18 cellular contexts compared by ENCODE assay signal in the genomic region with DNA sequence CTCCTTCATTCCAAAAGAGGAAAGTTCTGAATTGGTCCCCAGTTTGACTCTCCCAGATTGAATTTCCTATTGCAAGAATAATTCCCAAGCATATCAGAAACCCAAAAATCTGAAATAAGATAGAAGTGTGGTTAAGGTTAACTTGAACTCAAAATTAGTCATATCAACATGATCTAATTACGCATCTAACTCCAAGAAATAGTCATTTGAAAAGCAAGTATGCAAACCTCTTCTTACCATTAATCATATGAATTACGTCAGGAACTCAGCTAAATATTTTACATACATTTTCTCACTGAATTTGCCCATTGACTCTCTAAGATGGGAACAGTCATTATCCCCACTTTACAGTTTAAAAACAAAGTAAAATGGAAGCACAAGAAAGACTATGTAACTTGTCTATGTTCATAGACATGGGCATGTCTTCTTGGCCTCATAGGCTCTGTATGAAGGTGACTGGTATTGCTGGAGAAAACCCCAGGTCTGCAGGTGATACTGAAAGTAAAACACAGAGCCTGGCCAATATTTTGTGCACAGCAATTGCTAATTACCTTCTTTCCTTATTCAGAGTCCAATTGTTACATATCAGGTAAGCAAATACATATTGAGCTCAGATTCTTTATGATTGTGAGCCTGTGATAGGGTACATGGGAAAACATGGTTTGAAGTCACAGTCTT.
DNase-seq lines count a peak whose midpoint lies in the region; ATAC-seq, FAIRE-seq and TF ChIP-seq lines count a peak whose summit lies in the region.
"Had no signal": no experiment of that assay in that cellular context is flagged by ENCODE, and none has a peak within 500 bp of the region (broad histone marks: within the 10 kb centered on the region; RNA-seq: fewer than 3 reads in every experiment).

No MANE protein-coding gene starts in this region.

- H3K4me3 Mint-ChIP-seq in immature natural killer cell, result no peak overlapping the region
- no peak overlapping the region for H3K4me3 Mint-ChIP-seq in activated CD8-positive, alpha-beta T cell treated with anti-CD3 and anti-CD28 coated beads for 36 hours

- H3K4me3 ChIP-seq in A549, result no peak overlapping the region
- H3K4me3 ChIP-seq: BLaER1, K562 had no signal

- H3K4me2 ChIP-seq in A549, result no peak overlapping the region
- H3K4me2 ChIP-seq: BLaER1 had no signal

- no peaks in the 10 kb centered on the region for H3K9me3 ChIP-seq in A549
- H3K9me3 ChIP-seq: BLaER1 had no signal

- H3K36me3 Mint-ChIP-seq in immature natural killer cell, result peaks cover 14 to 34% (median 24%) of the 10 kb centered on the region in 3 donors
- H3K36me3 Mint-ChIP-seq in activated CD8-positive, alpha-beta T cell treated with anti-CD3 and anti-CD28 coated beads for 36 hours (ENCODE audit: low read depth), result no peaks in the 10 kb centered on the region
- H3K36me3 Mint-ChIP-seq: CD8-positive, alpha-beta memory T cell had no signal

- no peak for TF ChIP-seq EP300 in A549 (IDR thresholded peaks at IDR 0.05)

- ATAC-seq in A549, result no peak
- peak; percentile 72 for ATAC-seq in GM18868 (IDR thresholded peaks at IDR 0.05; ENCODE audit: unreplicated experiment)
- peak; percentile 53 for ATAC-seq in HG03520 (IDR thresholded peaks at IDR 0.05; ENCODE audit: unreplicated experiment)
- ATAC-seq in GM21381 (IDR thresholded peaks at IDR 0.05; ENCODE audit: unreplicated experiment), result no peak
- ATAC-seq in activated CD8-positive, alpha-beta T cell treated with anti-CD3 and anti-CD28 coated beads for 36 hours, result no peak
- ATAC-seq: K562, Right ventricle myocardium inferior had no signal

- H3K4me1 Mint-ChIP-seq in immature natural killer cell, result peaks cover 7 to 45% of the 10 kb centered on the region in 2 donors
- H3K4me1 Mint-ChIP-seq in activated CD8-positive, alpha-beta T cell treated with anti-CD3 and anti-CD28 coated beads for 36 hours (ENCODE audit: low read depth), result no peaks in the 10 kb centered on the region

- DNase-seq in A549 (ENCODE audit: low read depth in 1 of 2, low spot score in 1 of 2) (no peak), immature natural killer cell (no peak), NCI-H1048 (lab: John Stamatoyannopoulos, UW) (no peak), NCI-H1417 treated with DMSO at 0.1 percent for 48 hours (lab: John Stamatoyannopoulos, UW) (no peak)
- DNase-seq in activated CD8-positive, alpha-beta T cell treated with anti-CD3 and anti-CD28 coated beads for 36 hours, result no peak
- DNase-seq: CD8-positive, alpha-beta memory T cell; GF-D8; H7; NCI-H1436 treated with DMSO at 0.1 percent for 48 hours; NCI-H2081; NCI-H510A treated with DMSO at 0.1 percent for 48 hours; NCI-H82 had no signal

- no peaks in the 10 kb centered on the region for H3K9me3 Mint-ChIP-seq in immature natural killer cell
- H3K9me3 Mint-ChIP-seq in activated CD8-positive, alpha-beta T cell treated with anti-CD3 and anti-CD28 coated beads for 36 hours, result no peaks in the 10 kb centered on the region
- H3K9me3 Mint-ChIP-seq: CD8-positive, alpha-beta memory T cell had no signal

- no peaks in the 10 kb centered on the region for H3K4me1 ChIP-seq in A549
- H3K4me1 ChIP-seq: BLaER1 had no signal

- CTCF ChIA-PET in A549 (lab: Yijun Ruan, JAX), result interaction anchor here (1.3 to 4.2 kb wide), 3 partner anchors 10 to 24 kb away, joined by 3 to 17 read pairs (median 7); no protein-coding TSS in a partner anchor
- CTCF ChIA-PET in activated CD8-positive, alpha-beta T cell treated with anti-CD3 and anti-CD28 coated beads for 36 hours (lab: Charles Lee), result interaction anchor here (0.7 kb wide), 1 partner anchor 104 kb away, joined by 3 read pairs; no protein-coding TSS in a partner anchor

- peak; percentile 91 for FAIRE-seq in A549 (lab: Jason Lieb, UNC)
- FAIRE-seq: K562 had no signal

- TF ChIP-seq POLR2A in A549 (IDR thresholded peaks at IDR 0.05; ENCODE audit: low read length), result no peak

- intact Hi-C loops in activated CD8-positive, alpha-beta T cell treated with anti-CD3 and anti-CD28 coated beads for 36 hours (cut with micrococcal nuclease), result no loop called here

- 79% methylated on average over 2 of the region's 2 CpGs for WGBS in A549 (ENCODE audit: missing lambda C conversion rate)

- peaks cover 0 to 3% (median 0%) of the 10 kb centered on the region in 3 donors for H3K27me3 Mint-ChIP-seq in immature natural killer cell (ENCODE audit: low read depth in 3 of 3)
- H3K27me3 Mint-ChIP-seq in activated CD8-positive, alpha-beta T cell treated with anti-CD3 and anti-CD28 coated beads for 36 hours, result no peaks in the 10 kb centered on the region

- no peak overlapping the region for H3K27ac ChIP-seq in A549
- H3K27ac ChIP-seq: BLaER1 had no signal

- no peak for TF ChIP-seq RAD21 in A549 (conservative IDR thresholded peaks at IDR 0.05 in 1 of 2, IDR thresholded peaks at IDR 0.05 in 1 of 2)

- TF ChIP-seq CTCF in A549 (IDR thresholded peaks at IDR 0.05), result no peak
- no peak for TF ChIP-seq CTCF in activated CD8-positive, alpha-beta T cell treated with anti-CD3 and anti-CD28 coated beads for 36 hours (IDR thresholded peaks at IDR 0.05)

- H3K27ac Mint-ChIP-seq in immature natural killer cell, result peak overlapping the region in 4 of 6 donors; percentile 14 to 84 (median 40)
- no peak overlapping the region for H3K27ac Mint-ChIP-seq in activated CD8-positive, alpha-beta T cell treated with anti-CD3 and anti-CD28 coated beads for 36 hours
- H3K27ac Mint-ChIP-seq: CD8-positive, alpha-beta memory T cell had no signal

- POLR2A ChIA-PET in A549 (lab: Yijun Ruan, JAX), result no interaction called here
- POLR2A ChIA-PET in activated CD8-positive, alpha-beta T cell treated with anti-CD3 and anti-CD28 coated beads for 36 hours (lab: Charles Lee), result no interaction called here

TF ChIP-seq in A549, 52 proteins besides CTCF, POLR2A, EP300 and RAD21:
- TF ChIP-seq SMC3 (IDR thresholded peaks at IDR 0.05) (no peak), CHD2 (IDR thresholded peaks at IDR 0.05; ENCODE audit: low read length, partially characterized antibody) (no peak), RFX5 (IDR thresholded peaks at IDR 0.05) (no peak), ZC3H11A (IDR thresholded peaks at IDR 0.05) (no peak), TP53 (CRISPR knock-in tag; IDR thresholded peaks at IDR 0.05) (no peak), RCOR1 (IDR thresholded peaks at IDR 0.05; ENCODE audit: low read depth, low read length) (no peak), HEYL (CRISPR knock-in tag; IDR thresholded peaks at IDR 0.05) (no peak), POLR2AphosphoS2 (conservative IDR thresholded peaks at IDR 0.05; ENCODE audit: low read length) (no peak), NFE2L2 (conservative IDR thresholded peaks at IDR 0.05; ENCODE audit: low read length) (no peak), JUN (IDR thresholded peaks at IDR 0.05) (no peak), ESRRA (IDR thresholded peaks at IDR 0.05; ENCODE audit: borderline replicate concordance, low read length) (no peak), RNF2 (IDR thresholded peaks at IDR 0.05; ENCODE audit: borderline replicate concordance, low read depth) (no peak), CBX2 (IDR thresholded peaks at IDR 0.05; ENCODE audit: borderline replicate concordance, low read depth) (no peak)

Comparison
In these comparisons a context has a peak if more than half of its experiments do, and no peak if none do; other contexts are left out.
1. ATAC-seq: peak in GM18868 (single experiment) and HG03520 (single experiment); none in A549 (0 of 2), GM21381 (single experiment) and activated CD8-positive, alpha-beta T cell treated with anti-CD3 and anti-CD28 coated beads for 36 hours (single experiment).